10 cellular contexts compared by ENCODE assay signal in the genomic region with DNA sequence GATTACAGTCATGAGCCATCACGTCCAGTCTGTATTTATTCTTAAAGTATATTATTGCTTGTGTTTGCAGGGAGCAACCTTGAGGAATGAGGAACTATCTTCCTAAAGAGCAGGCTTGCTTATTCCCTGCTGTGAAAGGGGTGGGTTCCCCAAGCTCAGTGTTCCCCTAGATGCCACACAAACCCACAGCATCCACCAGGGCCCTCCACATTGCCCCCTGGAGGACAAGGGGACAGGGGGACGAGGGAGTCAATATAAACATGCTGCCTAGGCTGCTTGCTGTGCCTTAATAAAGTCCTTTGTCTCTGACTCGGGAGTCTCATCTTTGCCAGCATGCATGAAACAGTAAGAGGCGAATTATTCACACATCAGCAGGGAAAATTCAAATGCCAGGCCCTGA. TPM values are rescaled to one million over a fixed set of nuclear protein-coding genes. Genes with fewer than 3 reads are reported as not detected.
DNase-seq lines count a peak whose midpoint lies in the region; ATAC-seq and TF ChIP-seq lines count a peak whose summit lies in the region.
"Had no signal": no experiment of that assay in that cellular context is flagged by ENCODE, and none has a peak within 500 bp of the region (broad histone marks: within the 10 kb centered on the region; RNA-seq: fewer than 3 reads in every experiment).

No MANE protein-coding gene starts in this region.

- in situ Hi-C loops in G401 (cut with HindIII; ENCODE audit: low sequenced_read_pairs): no loop called here

- H3K27ac ChIP-seq in WERI-Rb-1: no peak overlapping the region

- no peak overlapping the region for H3K4me3 ChIP-seq in GM12864 (ENCODE audit: low read depth, low read length)
- H3K4me3 ChIP-seq in WERI-Rb-1 (ENCODE audit: low read depth, low read length): no peak overlapping the region
- no peak overlapping the region for H3K4me3 ChIP-seq in kidney epithelial cell (ENCODE audit: low read depth, low read length)

- TF ChIP-seq CTCF in GM12864 (IDR thresholded peaks at IDR 0.05; ENCODE audit: low read depth, low read length, missing control alignments) (peak; percentile 43), HFFc6 (IDR thresholded peaks at IDR 0.05) (peak; percentile 52; the same call in 1 of the 2 replicates), WERI-Rb-1 (IDR thresholded peaks at IDR 0.05; ENCODE audit: low read depth, low read length) (peak; percentile 55), kidney epithelial cell (IDR thresholded peaks at IDR 0.05; ENCODE audit: insufficient read depth, low read length, poor library complexity, severe bottlenecking) (peak; percentile 22)

- H3K4me1 Mint-ChIP-seq in HFFc6 (ENCODE audit: low read depth): no peaks in the 10 kb centered on the region
- no peaks in the 10 kb centered on the region for H3K4me1 Mint-ChIP-seq in naive thymus-derived CD8-positive, alpha-beta T cell

- POLR2A ChIA-PET in naive thymus-derived CD8-positive, alpha-beta T cell (lab: Charles Lee): interaction anchor here (1.1 to 1.2 kb wide), 2 partner anchors 8 to 20 kb away, joined by 3 read pairs; a partner anchor contains a TSS

- ATAC-seq in naive thymus-derived CD8-positive, alpha-beta T cell: no peak

- DNase-seq in GM12864 (ENCODE audit: low read depth) (no peak), HFFc6 (no peak), WERI-Rb-1 (peak; percentile 38), kidney epithelial cell (ENCODE audit: low read depth) (no peak), G401 (ENCODE audit: low spot score) (no peak), DMS153 treated with DMSO at 0.1 percent for 48 hours (lab: John Stamatoyannopoulos, UW; ENCODE audit: unreplicated experiment) (no peak)
- DNase-seq in naive thymus-derived CD8-positive, alpha-beta T cell: no peak
- DNase-seq: NCI-H187; stimulated activated CD4-positive, alpha-beta T cell treated with anti-CD3 and anti-CD28 coated beads, Interleukin-4, amount 100 ng/mL, for 1 hour; T1000 had no signal

- no peaks in the 10 kb centered on the region for H3K36me3 Mint-ChIP-seq in HFFc6 (ENCODE audit: low read depth)
- H3K36me3 Mint-ChIP-seq in naive thymus-derived CD8-positive, alpha-beta T cell: no peaks in the 10 kb centered on the region

- H3K9me3 ChIP-seq in WERI-Rb-1 (ENCODE audit: severe bottlenecking): no peaks in the 10 kb centered on the region

- no peaks in the 10 kb centered on the region for H3K9me3 Mint-ChIP-seq in HFFc6
- H3K9me3 Mint-ChIP-seq in naive thymus-derived CD8-positive, alpha-beta T cell: no peaks in the 10 kb centered on the region

- no peak overlapping the region for H3K4me3 Mint-ChIP-seq in HFFc6
- H3K4me3 Mint-ChIP-seq in naive thymus-derived CD8-positive, alpha-beta T cell: no peak overlapping the region

- no peaks in the 10 kb centered on the region for H3K27me3 ChIP-seq in WERI-Rb-1 (ENCODE audit: insufficient read depth, low read depth, severe bottlenecking)
- H3K27me3 ChIP-seq in kidney epithelial cell (ENCODE audit: control insufficient read depth, insufficient read depth, low read length): peaks cover 7% of the 10 kb centered on the region

- H3K36me3 ChIP-seq in WERI-Rb-1: no peaks in the 10 kb centered on the region
- no peaks in the 10 kb centered on the region for H3K36me3 ChIP-seq in kidney epithelial cell (ENCODE audit: control insufficient read depth, insufficient read depth, low read length)

- no peak overlapping the region for H3K27ac Mint-ChIP-seq in HFFc6
- H3K27ac Mint-ChIP-seq in naive thymus-derived CD8-positive, alpha-beta T cell: peak overlapping the region in 1 of 10 donors; percentile 10

- H3K27me3 Mint-ChIP-seq in HFFc6 (ENCODE audit: insufficient read depth): peaks cover 22% of the 10 kb centered on the region
- peaks cover 0 to 7% (median 0%) of the 10 kb centered on the region in 5 donors for H3K27me3 Mint-ChIP-seq in naive thymus-derived CD8-positive, alpha-beta T cell

RNA-seq across cellular contexts. Expression of a gene that starts 8.0 kb away (rescaled TPM):
- total RNA-seq in HFFc6 (2021; fragmentation: NEBNext Ultra II Directional; extraction: Animal tissue kit (Norgen Biotek cat#: 25700)): 10 to 100 TPM; 63.1 to 87.8 (median 79.8) TPM
- 99.7 and 118 TPM in 2 replicates for total RNA-seq in kidney epithelial cell
- total RNA-seq in G401 (2014; rRNA removed; shearing (Covaris generic)): 204 and 239 TPM in 2 replicates
- total RNA-seq in naive thymus-derived CD8-positive, alpha-beta T cell: 100 to 1,000 TPM; 121 to 126 TPM
- polyA plus RNA-seq in naive thymus-derived CD8-positive, alpha-beta T cell: 100 to 1,000 TPM in 2 of 3 donors, 10 to 100 TPM in 1; 95.6 to 126 (median 115) TPM

RNA-seq across cellular contexts. Expression of a gene that starts 19.5 kb away (rescaled TPM):
- 100 to 1,000 TPM; 151 to 222 (median 165) TPM for total RNA-seq in HFFc6 (2021; fragmentation: NEBNext Ultra II Directional; extraction: Animal tissue kit (Norgen Biotek cat#: 25700))
- 141 and 142 TPM in 2 replicates for total RNA-seq in kidney epithelial cell
- 249 and 340 TPM in 2 replicates for total RNA-seq in G401 (2014; rRNA removed; shearing (Covaris generic))
- 100 to 1,000 TPM; 271 to 279 TPM for total RNA-seq in naive thymus-derived CD8-positive, alpha-beta T cell
- 100 to 1,000 TPM in 2 of 3 donors, 10 to 100 TPM in 1; 72.3 to 115 (median 107) TPM for polyA plus RNA-seq in naive thymus-derived CD8-positive, alpha-beta T cell

RNA-seq across cellular contexts. Expression of a gene that starts 20.6 kb away (rescaled TPM):
- total RNA-seq in HFFc6 (2021; fragmentation: NEBNext Ultra II Directional; extraction: Animal tissue kit (Norgen Biotek cat#: 25700)): under 1 TPM in 3 of 6 experiments, not detected in 3; 0.14 to 0.48 (median 0.46) TPM
- 8.1 and 9.7 TPM in 2 replicates for total RNA-seq in kidney epithelial cell
- 0.25 TPM in 1 of 2 replicates, not detected in the other for total RNA-seq in G401 (2014; rRNA removed; shearing (Covaris generic))
- 10 to 100 TPM; 14.3 to 14.9 TPM for total RNA-seq in naive thymus-derived CD8-positive, alpha-beta T cell
- polyA plus RNA-seq in naive thymus-derived CD8-positive, alpha-beta T cell: 1 to 10 TPM in 1 of 3 donors, under 1 TPM in 2; 0.37 to 2.2 (median 0.88) TPM
